Comparison of ENCODE assay signal across 9 cellular contexts in genomic region chr11:16881074-16881709, GRCh38.
DNase-seq lines count a peak whose midpoint lies in the region; ATAC-seq and TF ChIP-seq lines count a peak whose summit lies in the region.
"Had no signal": no experiment of that assay in that cellular context is flagged by ENCODE, and none has a peak within 500 bp of the region (broad histone marks: within the 10 kb centered on the region; RNA-seq: fewer than 3 reads in every experiment).

No MANE protein-coding gene starts in this region.

- H3K4me3 ChIP-seq in BJ (ENCODE audit: low read depth, low read length) (no peak overlapping the region), astrocyte of the cerebellum (ENCODE audit: low read depth, low read length) (no peak overlapping the region)

- no peaks in the 10 kb centered on the region for H3K36me3 ChIP-seq in BJ (ENCODE audit: control insufficient read depth, insufficient read depth, low read length)

- POLR2A ChIA-PET in BJ (lab: Charles Lee), result no interaction called here

- DNase-seq in BJ (ENCODE audit: low read depth) (no peak), astrocyte of the cerebellum (ENCODE audit: low read depth) (peak; percentile 55), kidney tubule cell (ENCODE audit: low spot score) (peak; percentile 85), NK-92 (lab: John Stamatoyannopoulos, UW; ENCODE audit: unreplicated experiment) (no peak), T-helper 2 cell (no peak)
- DNase-seq: activated naive CD8-positive, alpha-beta T cell treated with anti-CD3 and anti-CD28 coated beads, Interleukin-2, amount 10 ng/mL, durations not matched to agents 7 days and 5 days had no signal

- in situ Hi-C loops in astrocyte of the cerebellum (cut with HindIII; ENCODE audit: low sequenced_read_pairs), result no loop called here

- H3K27me3 ChIP-seq in BJ (ENCODE audit: control insufficient read depth, insufficient read depth, low read length), result no peaks in the 10 kb centered on the region; the same call in 1 of the 2 replicates

- peak; percentile 30 for TF ChIP-seq CTCF in BJ (IDR thresholded peaks at IDR 0.05; ENCODE audit: insufficient read depth, low read depth, low read length)
- TF ChIP-seq CTCF in astrocyte of the cerebellum (IDR thresholded peaks at IDR 0.05; ENCODE audit: low read depth, low read length, missing control alignments), result peak; percentile 65

- CTCF ChIA-PET in BJ (lab: Yijun Ruan, JAX), result interaction anchor here (1.1 to 3.5 kb wide), 7 partner anchors 9 to 93 kb away, joined by 3 to 13 read pairs (median 4); no protein-coding TSS in a partner anchor

- ATAC-seq in HG03095 (IDR thresholded peaks at IDR 0.05; ENCODE audit: unreplicated experiment) (peak; percentile 54), HG02938 (IDR thresholded peaks at IDR 0.05; ENCODE audit: unreplicated experiment) (no peak), HG03460 (IDR thresholded peaks at IDR 0.05; ENCODE audit: unreplicated experiment) (no peak)

Comparison
In these comparisons a context has a peak if more than half of its experiments do, and no peak if none do; other contexts are left out.
1. DNase-seq: peak in astrocyte of the cerebellum (single experiment) and kidney tubule cell (single experiment); none in BJ (single experiment), NK-92 (single experiment) and T-helper 2 cell (0 of 5).